Comparison of ENCODE assay signal across 8 cellular contexts in the genomic region with DNA sequence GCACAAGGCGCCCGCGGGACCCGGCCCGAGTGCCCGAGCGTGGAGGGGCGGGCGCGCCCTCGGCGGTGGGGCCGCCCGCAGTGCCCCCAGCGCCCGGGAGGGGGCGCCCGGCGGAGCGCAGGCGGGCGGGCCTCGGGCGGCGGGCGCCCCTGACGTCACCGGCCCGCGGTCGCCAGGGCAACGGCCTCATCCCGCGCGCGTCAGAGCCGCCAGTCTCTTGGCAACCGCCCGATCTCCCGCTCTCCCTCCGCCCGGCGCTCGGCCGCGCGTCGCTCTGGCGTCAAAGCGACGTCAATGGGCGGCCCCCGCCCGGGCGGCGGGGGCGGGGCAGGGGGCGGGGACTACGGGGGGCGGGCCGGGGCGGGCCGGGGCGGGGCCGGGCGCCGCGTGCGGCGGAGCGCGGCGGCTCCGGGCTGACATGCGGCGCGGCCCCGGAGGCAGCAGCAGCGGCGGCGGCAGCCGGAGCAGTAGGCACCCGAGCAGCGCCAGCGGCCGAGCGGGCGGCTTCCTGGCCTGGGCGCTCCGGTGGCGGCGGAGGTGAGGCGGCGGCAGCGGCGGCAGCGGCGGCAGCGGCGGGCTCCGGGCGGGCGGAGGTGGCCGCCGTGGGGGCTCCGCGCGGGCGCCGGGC.
DNase-seq lines count a peak whose midpoint lies in the region; ATAC-seq and TF ChIP-seq lines count a peak whose summit lies in the region.
"Not testable (repeated sequence)": the region's sequence is repeated elsewhere in the genome, so short reads cannot be mapped to it uniquely, and the experiment has no call there.

No MANE protein-coding gene starts in this region.

- not testable (repeated sequence) for H3K36me3 ChIP-seq in BLaER1

- not testable (repeated sequence) for H3K9me3 Mint-ChIP-seq in natural killer cell treated with Interleukin-12 subunit alpha and Interleukin-12 subunit beta and Interleukin-15 and Interleukin-18, amount 100 ng/mL, for 72 hours

- ATAC-seq in GM19035 (IDR thresholded peaks at IDR 0.05; ENCODE audit: unreplicated experiment) (peak; percentile 77), GM21529 (IDR thresholded peaks at IDR 0.05; ENCODE audit: unreplicated experiment) (peak; percentile 66), HG02884 (IDR thresholded peaks at IDR 0.05; ENCODE audit: unreplicated experiment) (peak; percentile 67), HG03342 (IDR thresholded peaks at IDR 0.05; ENCODE audit: unreplicated experiment) (peak; percentile 70), T-helper 17 cell (peak; percentile 90), foreskin keratinocyte (peak; percentile 93)
- peak; percentile 97 to 98 for ATAC-seq in natural killer cell treated with Interleukin-12 subunit alpha and Interleukin-12 subunit beta and Interleukin-15 and Interleukin-18, amount 100 ng/mL, for 72 hours

- not testable (repeated sequence) for DNase-seq in T-helper 17 cell; foreskin keratinocyte; natural killer cell treated with Interleukin-12 subunit alpha and Interleukin-12 subunit beta and Interleukin-15 and Interleukin-18, amount 100 ng/mL, for 72 hours (ENCODE audit: low spot score)

- not testable (repeated sequence) for H3K27ac Mint-ChIP-seq in T-helper 17 cell; natural killer cell treated with Interleukin-12 subunit alpha and Interleukin-12 subunit beta and Interleukin-15 and Interleukin-18, amount 100 ng/mL, for 72 hours

- not testable (repeated sequence) for H3K27me3 ChIP-seq in BLaER1, foreskin keratinocyte

- not testable (repeated sequence) for TF ChIP-seq CTCF in foreskin keratinocyte (conservative IDR thresholded peaks at IDR 0.05)

- not testable (repeated sequence) for H3K27ac ChIP-seq in BLaER1, foreskin keratinocyte

- not testable (repeated sequence) for H3K27me3 Mint-ChIP-seq in T-helper 17 cell; natural killer cell treated with Interleukin-12 subunit alpha and Interleukin-12 subunit beta and Interleukin-15 and Interleukin-18, amount 100 ng/mL, for 72 hours

- H4K20me1 ChIP-seq in BLaER1: not testable (repeated sequence)

- H3K4me3 Mint-ChIP-seq in T-helper 17 cell; natural killer cell treated with Interleukin-12 subunit alpha and Interleukin-12 subunit beta and Interleukin-15 and Interleukin-18, amount 100 ng/mL, for 72 hours: not testable (repeated sequence)

- H3K36me3 Mint-ChIP-seq in T-helper 17 cell (ENCODE audit: low read depth); natural killer cell treated with Interleukin-12 subunit alpha and Interleukin-12 subunit beta and Interleukin-15 and Interleukin-18, amount 100 ng/mL, for 72 hours: not testable (repeated sequence)

- H3K4me3 ChIP-seq in BLaER1: peak overlapping the region; percentile 54; the same call in 1 of the 2 replicates

- H3K9ac ChIP-seq in BLaER1: not testable (repeated sequence)

- H3K9me3 ChIP-seq in BLaER1; T-helper 17 cell (ENCODE audit: control insufficient read depth, low read length, poor library complexity, severe bottlenecking): not testable (repeated sequence)

- not testable (repeated sequence) for H3K4me2 ChIP-seq in BLaER1

- not testable (repeated sequence) for H3K4me1 ChIP-seq in BLaER1, foreskin keratinocyte

- H3K4me1 Mint-ChIP-seq in T-helper 17 cell; natural killer cell treated with Interleukin-12 subunit alpha and Interleukin-12 subunit beta and Interleukin-15 and Interleukin-18, amount 100 ng/mL, for 72 hours (ENCODE audit: low read depth in 2 of 2): not testable (repeated sequence)
